Comparison of ENCODE assay signal across 33 cellular contexts in the genomic region with DNA sequence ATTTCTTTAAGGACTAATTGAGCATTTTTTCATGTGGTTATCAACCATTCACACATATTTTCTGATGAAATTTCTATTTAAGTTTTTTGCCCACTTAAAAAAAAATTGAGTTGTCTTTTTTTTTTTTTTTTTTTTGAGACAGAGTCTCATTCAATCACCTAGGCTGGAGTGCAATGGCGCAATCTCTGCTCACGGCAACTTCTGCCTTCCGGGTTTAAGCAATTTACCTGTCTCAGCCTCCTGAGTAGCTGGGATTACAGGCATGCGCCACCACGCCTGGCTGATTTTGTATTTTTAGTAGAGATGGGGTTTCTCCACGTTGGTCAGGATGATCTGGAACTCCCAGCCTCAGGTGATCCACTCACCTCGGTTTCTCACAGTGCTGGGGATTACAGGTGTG.
"Had no signal": no experiment of that assay in that cellular context is flagged by ENCODE, and none has a peak within 500 bp of the region (broad histone marks: within the 10 kb centered on the region; RNA-seq: fewer than 3 reads in every experiment).

No MANE protein-coding gene starts in this region.

- H3K9me3 ChIP-seq: adrenal gland, body of pancreas, esophagus muscularis mucosa, gastrocnemius medialis, heart left ventricle had no signal

- H3K27ac ChIP-seq: adrenal gland, body of pancreas, esophagus muscularis mucosa, foreskin keratinocyte, gastrocnemius medialis, heart left ventricle had no signal

- H3K4me3 ChIP-seq: adrenal gland, body of pancreas, esophagus muscularis mucosa, gastrocnemius medialis, heart left ventricle had no signal

- H3K4me1 ChIP-seq: foreskin keratinocyte had no signal

- DNase-seq: activated CD4-positive, alpha-beta memory T cell treated with anti-CD3 and anti-CD28 coated beads for 36 hours; activated CD4-positive, alpha-beta T cell treated with anti-CD3 and anti-CD28 coated beads for 36 hours; activated CD4-positive, alpha-beta T cell treated with anti-CD3 and anti-CD28 coated beads, Interleukin-2, amount 10 ng/mL, durations not matched to agents 24 days and 14 days; activated CD4-positive, CD25-positive, alpha-beta regulatory T cell; activated CD4-positive, CD25-positive, alpha-beta regulatory T cell treated with anti-CD3 and anti-CD28 coated beads, Interleukin-2, amount 50 U/mL, for 72 hours; activated CD8-positive, alpha-beta memory T cell treated with anti-CD3 and anti-CD28 coated beads, Interleukin-2, amount 10 ng/mL, durations not matched to agents 7 days and 5 days; activated CD8-positive, alpha-beta memory T cell treated with anti-CD3 and anti-CD28 coated beads, Interleukin-2, amount 50 U/mL, for 4 hours; activated CD8-positive, alpha-beta T cell treated with anti-CD3 and anti-CD28 coated beads, Interleukin-2, amount 10 ng/mL, durations not matched to agents 7 days and 5 days; activated effector memory CD4-positive, alpha-beta T cell treated with anti-CD3 and anti-CD28 coated beads, Interleukin-2, amount 50 U/mL, for 16 hours; activated naive CD4-positive, alpha-beta T cell treated with anti-CD3 and anti-CD28 coated beads for 36 hours; activated naive CD8-positive, alpha-beta T cell treated with anti-CD3 and anti-CD28 coated beads for 36 hours; activated naive CD8-positive, alpha-beta T cell treated with anti-CD3 and anti-CD28 coated beads, Interleukin-2, amount 50 U/mL, for 24 hours; activated T-cell treated with anti-CD3 and anti-CD28 coated beads, Interleukin-2, amount 50 U/mL, for 1 hour; activated T-cell treated with anti-CD3 and anti-CD28 coated beads, Interleukin-2, amount 50 U/mL, for 48 hours; adrenal gland; amygdala; aorta; body of pancreas; cortex of kidney; dermis blood vessel endothelial cell; effector CD8-positive, alpha-beta T cell; foreskin keratinocyte; gastrocnemius medialis; glutamatergic neuron; heart left ventricle; T-helper 1 cell; T-helper 17 cell; T1000 had no signal

- ATAC-seq: activated CD4-positive, alpha-beta T cell treated with anti-CD3 and anti-CD28 coated beads for 36 hours; activated CD8-positive, alpha-beta memory T cell treated with anti-CD3 and anti-CD28 coated beads, Interleukin-2, amount 10 ng/mL, durations not matched to agents 7 days and 5 days; activated CD8-positive, alpha-beta T cell treated with anti-CD3 and anti-CD28 coated beads, Interleukin-2, amount 10 ng/mL, durations not matched to agents 7 days and 5 days; activated naive CD8-positive, alpha-beta T cell treated with anti-CD3 and anti-CD28 coated beads, Interleukin-2, amount 50 U/mL, for 24 hours; body of pancreas; foreskin keratinocyte; gastrocnemius medialis; heart left ventricle; T-helper 17 cell had no signal

- H3K27me3 ChIP-seq: adrenal gland, body of pancreas, esophagus muscularis mucosa, foreskin keratinocyte, gastrocnemius medialis, heart left ventricle had no signal

- FAIRE-seq: bronchial epithelial cell, colon, endometrium, endothelial cell of umbilical vein had no signal
